8 cellular contexts compared by ENCODE assay signal in genomic region chr11:75499423-75500305, GRCh38. TPM values are rescaled to one million over a fixed set of nuclear protein-coding genes. Genes with fewer than 3 reads are reported as not detected.
A peak's percentile ranks its signal among the peaks of the same experiment; 100 is the strongest.
DNase-seq lines count a peak whose midpoint lies in the region; ATAC-seq and TF ChIP-seq lines count a peak whose summit lies in the region.
"Had no signal": no experiment of that assay in that cellular context is flagged by ENCODE, and none has a peak within 500 bp of the region (broad histone marks: within the 10 kb centered on the region; RNA-seq: fewer than 3 reads in every experiment).

No MANE protein-coding gene starts in this region.

- peak overlapping the region; percentile 63 for H3K9ac ChIP-seq in Karpas-422 (ENCODE audit: low read length)

- TF ChIP-seq POLR2A in right lobe of liver (IDR thresholded peaks at IDR 0.05) = no peak

- TF ChIP-seq CTCF in choroid plexus epithelial cell (conservative IDR thresholded peaks at IDR 0.05; ENCODE audit: low read depth, low read length) (no peak), right lobe of liver (IDR thresholded peaks at IDR 0.05) (no peak)

- peak; percentile 9 to 28 (median 16) for ATAC-seq in right lobe of liver

- DNase-seq in Karpas-422 = no peak
- peak; percentile 93 for DNase-seq in choroid plexus epithelial cell (ENCODE audit: low read depth)
- DNase-seq in right lobe of liver = no peak
- DNase-seq in ureter (ENCODE audit: low spot score) = peak; percentile 61
- no peak for DNase-seq in NCI-H2171 (lab: John Stamatoyannopoulos, UW)
- no peak for DNase-seq in inferior parietal cortex (ENCODE audit: extremely low spot score)
- DNase-seq in amygdala (lab: John Stamatoyannopoulos, UW) = no peak
- DNase-seq: activated CD4-positive, alpha-beta T cell treated with anti-CD3 and anti-CD28 coated beads, Interleukin-2, amount 10 ng/mL, durations not matched to agents 24 days and 14 days had no signal

- H3K27me3 ChIP-seq in Karpas-422 (ENCODE audit: low read length) (no peaks in the 10 kb centered on the region), right lobe of liver (no peaks in the 10 kb centered on the region)

- H3K4me3 ChIP-seq in Karpas-422 (ENCODE audit: low read length) (0 out of 2 replicates have a peak overlapping the region, but pooled peaks have one; percentile 1), choroid plexus epithelial cell (ENCODE audit: low read depth, low read length) (no peak overlapping the region), right lobe of liver (no peak overlapping the region)

- H3K36me3 ChIP-seq in Karpas-422 (ENCODE audit: insufficient read depth, low read length) (no peaks in the 10 kb centered on the region), right lobe of liver (no peaks in the 10 kb centered on the region)

- no peaks in the 10 kb centered on the region for H3K9me2 ChIP-seq in Karpas-422 (replicated peaks; ENCODE audit: insufficient read depth, low read length)

- H4K20me1 ChIP-seq in Karpas-422 (ENCODE audit: insufficient read depth, low read depth, low read length) = no peaks in the 10 kb centered on the region

- H3K4me1 ChIP-seq in Karpas-422 (ENCODE audit: low read length) (peaks cover 99% of the 10 kb centered on the region), right lobe of liver (no peaks in the 10 kb centered on the region)

- no peak overlapping the region for H2AFZ ChIP-seq in Karpas-422 (ENCODE audit: low read length)

- peaks cover 80% of the 10 kb centered on the region for H3K79me2 ChIP-seq in Karpas-422 (ENCODE audit: low read length)

- H3K4me2 ChIP-seq in Karpas-422 (ENCODE audit: low read depth, low read length, poor library complexity, severe bottlenecking) = peak overlapping the region; percentile 72

- 48% methylated on average over 2 of the region's 8 CpGs for WGBS in right lobe of liver (ENCODE audit: insufficient coverage, low coverage, low lambda C conversion rate, missing lambda C conversion rate)

- H3K9me3 ChIP-seq in Karpas-422 (ENCODE audit: low read length) = no peaks in the 10 kb centered on the region
- H3K9me3 ChIP-seq in right lobe of liver = no peaks in the 10 kb centered on the region

- intact Hi-C loops in right lobe of liver (cut with DNase I) = no loop called here

- H3K27ac ChIP-seq in Karpas-422 (ENCODE audit: low read length) (peak overlapping the region; percentile 99), right lobe of liver (no peak overlapping the region)

RNA-seq across cellular contexts. Expression of gene GDPD5, which starts 26.1 kb away (rescaled TPM):
- 137 and 237 TPM in 2 replicates for total RNA-seq in Karpas-422 (2014; rRNA removed; shearing (Covaris generic); ENCODE audit: low replicate concordance)
- total RNA-seq in right lobe of liver (10 to 100 TPM in 1 of 6 experiments, 1 to 10 TPM in 5; 2.0 to 10.7 (median 4.1) TPM), ureter (14.9 TPM)

Comparison
In these comparisons a context has a peak if more than half of its experiments do, and no peak if none do; other contexts are left out.
1. DNase-seq: peak in choroid plexus epithelial cell (single experiment) and ureter (single experiment); none in Karpas-422 (single experiment), right lobe of liver (0 of 3), NCI-H2171 (single experiment), inferior parietal cortex (single experiment) and amygdala (0 of 56).